1 cellular context compared by ENCODE assay signal in genomic region chrX:131477498-131477897, GRCh38.
TF ChIP-seq lines count a peak whose summit lies in the region.

No MANE protein-coding gene starts in this region.

TF ChIP-seq in GM23338, 12 proteins besides CTCF, POLR2A, EP300 and RAD21 (continued from another document):
- TF ChIP-seq ZNF462 (CRISPR knock-in tag; IDR thresholded peaks at IDR 0.05) = peak; percentile 62
